Comparison of ENCODE assay signal across 36 cellular contexts in the genomic region with DNA sequence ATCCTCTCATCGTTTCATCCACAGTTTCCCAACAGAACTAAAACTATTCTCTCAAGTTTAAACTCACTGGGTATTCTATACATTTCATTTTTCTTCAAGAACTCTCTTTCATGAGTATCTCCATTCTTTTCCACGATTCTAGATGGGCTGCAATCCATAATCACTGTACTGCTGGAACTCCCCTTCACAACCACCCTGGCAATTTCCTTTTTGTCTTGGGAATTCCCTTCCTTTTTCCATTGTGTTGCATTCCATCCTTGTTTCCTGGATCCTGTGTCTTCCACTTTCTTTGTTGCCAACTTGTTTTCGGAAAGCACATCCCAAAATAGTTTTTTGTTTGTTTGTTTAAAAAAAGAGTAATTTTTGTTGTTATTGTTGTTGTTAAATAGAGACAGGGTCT.
"Had no signal": no experiment of that assay in that cellular context is flagged by ENCODE, and none has a peak within 500 bp of the region (broad histone marks: within the 10 kb centered on the region; RNA-seq: fewer than 3 reads in every experiment).

No MANE protein-coding gene starts in this region.

- H3K4me1 Mint-ChIP-seq: activated B cell treated with CpG ODN at 0.5 μM for 24 hours; activated CD4-positive, alpha-beta T cell treated with anti-CD3 and anti-CD28 coated beads, Interleukin-2, amount 10 ng/mL, durations not matched to agents 24 days and 14 days; activated naive CD8-positive, alpha-beta T cell treated with anti-CD3 and anti-CD28 coated beads for 36 hours; activated T-helper 17 cell treated with anti-CD3 and anti-CD28 coated beads, Interleukin-2, amount 50 U/mL, for 72 hours; brain; central memory CD8-positive, alpha-beta T cell had no signal

- H3K4me1 ChIP-seq: adrenal gland had no signal

- H3K27me3 ChIP-seq: adrenal gland, cardiac muscle cell had no signal

- H3K27ac Mint-ChIP-seq: activated B cell treated with CpG ODN at 0.5 μM for 24 hours; activated CD4-positive, alpha-beta memory T cell treated with anti-CD3 and anti-CD28 coated beads for 36 hours; activated CD4-positive, alpha-beta T cell treated with anti-CD3 and anti-CD28 coated beads, Interleukin-2, amount 10 ng/mL, durations not matched to agents 24 days and 14 days; activated CD8-positive, alpha-beta T cell treated with anti-CD3 and anti-CD28 coated beads for 36 hours; activated naive CD4-positive, alpha-beta T cell treated with anti-CD3 and anti-CD28 coated beads for 36 hours; activated naive CD4-positive, alpha-beta T cell treated with anti-CD3 and anti-CD28 coated beads, Interleukin-2, amount 50 U/mL, for 72 hours; activated naive CD8-positive, alpha-beta T cell treated with anti-CD3 and anti-CD28 coated beads for 36 hours; activated T-cell treated with anti-CD3 and anti-CD28 coated beads, Interleukin-2, amount 50 U/mL, for 72 hours; activated T-helper 1 cell treated with anti-CD3 and anti-CD28 coated beads, Interleukin-12 subunit alpha, Interleukin-12 subunit beta, Interleukin-2, Interleukin-4 antibody, amounts not matched to agents 30 ng/mL and 10 ng/mL and 1 ng/mL, durations not matched to agents 14 hours and 24 hours and 36 hours; activated T-helper 17 cell treated with anti-CD3 and anti-CD28 coated beads, Interleukin-2, amount 50 U/mL, for 72 hours; brain; T-helper 1 cell treated with Interleukin-12 subunit alpha and Interleukin-12 subunit beta and Interleukin-4 antibody, amounts not matched to agents 30 μg/mL and 1 μg/mL, for 36 hours; T-helper 2 cell treated with Interferon-gamma antibody and Interleukin-4, amounts not matched to agents 5 μg/mL and 100 μg/mL, for 36 hours had no signal

- H3K4me3 ChIP-seq: adrenal gland, cardiac muscle cell had no signal

- DNase-seq: activated B cell treated with CpG ODN at 0.5 μM for 24 hours; activated CD4-positive, alpha-beta memory T cell treated with anti-CD3 and anti-CD28 coated beads for 36 hours; activated CD4-positive, alpha-beta T cell treated with anti-CD3 and anti-CD28 coated beads for 4 hours; activated CD4-positive, alpha-beta T cell treated with anti-CD3 and anti-CD28 coated beads, Interleukin-2, amount 10 ng/mL, durations not matched to agents 24 days and 14 days; activated CD4-positive, alpha-beta T cell treated with anti-CD3 and anti-CD28 coated beads, Interleukin-2, amount 50 U/mL, for 1 hour; activated CD4-positive, alpha-beta T cell treated with anti-CD3 and anti-CD28 coated beads, Interleukin-2, amount 50 U/mL, for 4 hours; activated CD4-positive, CD25-positive, alpha-beta regulatory T cell treated with anti-CD3 and anti-CD28 coated beads, Interleukin-2, amount 50 U/mL, for 72 hours; activated CD8-positive, alpha-beta memory T cell treated with anti-CD3 and anti-CD28 coated beads, Interleukin-2, amount 50 U/mL, for 4 hours; activated CD8-positive, alpha-beta T cell treated with anti-CD3 and anti-CD28 coated beads for 36 hours; activated effector memory CD4-positive, alpha-beta T cell treated with anti-CD3 and anti-CD28 coated beads, Interleukin-2, amount 50 U/mL, for 16 hours; activated gamma-delta T cell treated with Interleukin-2 at 50 U/mL for 16 hours; activated naive CD4-positive, alpha-beta T cell; activated naive CD4-positive, alpha-beta T cell treated with anti-CD3 and anti-CD28 coated beads for 36 hours; activated naive CD4-positive, alpha-beta T cell treated with anti-CD3 and anti-CD28 coated beads, Interleukin-2, amount 50 U/mL, for 16 hours; activated naive CD8-positive, alpha-beta T cell treated with anti-CD3 and anti-CD28 coated beads for 36 hours; activated T-cell treated with anti-CD3 and anti-CD28 coated beads for 4 hours; activated T-cell treated with anti-CD3 and anti-CD28 coated beads, Interleukin-2, amount 50 U/mL, for 1 hour; activated T-cell treated with anti-CD3 and anti-CD28 coated beads, Interleukin-2, amount 50 U/mL, for 4 hours; activated T-cell treated with anti-CD3 and anti-CD28 coated beads, Interleukin-2, amount 50 U/mL, for 72 hours; adrenal gland; amniotic stem cell; aorta; caudate nucleus; SW 1271; T-helper 1 cell; T-helper 2 cell; T-helper 9 cell; WERI-Rb-1 had no signal

- H3K27ac ChIP-seq: adrenal gland, cardiac muscle cell, WERI-Rb-1 had no signal

- H3K4me3 Mint-ChIP-seq: activated B cell treated with CpG ODN at 0.5 μM for 24 hours; activated CD4-positive, alpha-beta memory T cell treated with anti-CD3 and anti-CD28 coated beads for 36 hours; activated CD4-positive, alpha-beta T cell treated with anti-CD3 and anti-CD28 coated beads, Interleukin-2, amount 10 ng/mL, durations not matched to agents 24 days and 14 days; activated CD8-positive, alpha-beta T cell treated with anti-CD3 and anti-CD28 coated beads for 36 hours; activated naive CD4-positive, alpha-beta T cell treated with anti-CD3 and anti-CD28 coated beads for 36 hours; activated naive CD8-positive, alpha-beta T cell treated with anti-CD3 and anti-CD28 coated beads for 36 hours; activated T-cell treated with anti-CD3 and anti-CD28 coated beads, Interleukin-2, amount 50 U/mL, for 4 hours; activated T-cell treated with anti-CD3 and anti-CD28 coated beads, Interleukin-2, amount 50 U/mL, for 72 hours; activated T-helper 1 cell treated with anti-CD3 and anti-CD28 coated beads, Interleukin-12 subunit alpha, Interleukin-12 subunit beta, Interleukin-2, Interleukin-4 antibody, amounts not matched to agents 30 ng/mL and 10 ng/mL and 1 ng/mL, durations not matched to agents 14 hours and 24 hours and 36 hours; activated T-helper 17 cell treated with anti-CD3 and anti-CD28 coated beads, Interleukin-2, amount 50 U/mL, for 72 hours; brain; central memory CD8-positive, alpha-beta T cell; T-helper 1 cell treated with Interleukin-12 subunit alpha and Interleukin-12 subunit beta and Interleukin-4 antibody, amounts not matched to agents 30 μg/mL and 1 μg/mL, for 36 hours; T-helper 2 cell treated with Interferon-gamma antibody and Interleukin-4, amounts not matched to agents 5 μg/mL and 100 μg/mL, for 36 hours had no signal

- H3K27me3 Mint-ChIP-seq: activated B cell treated with CpG ODN at 0.5 μM for 24 hours; activated CD4-positive, alpha-beta memory T cell treated with anti-CD3 and anti-CD28 coated beads for 36 hours; activated CD4-positive, alpha-beta T cell treated with anti-CD3 and anti-CD28 coated beads, Interleukin-2, amount 10 ng/mL, durations not matched to agents 24 days and 14 days; activated CD8-positive, alpha-beta T cell treated with anti-CD3 and anti-CD28 coated beads for 36 hours; activated naive CD8-positive, alpha-beta T cell treated with anti-CD3 and anti-CD28 coated beads for 36 hours; brain; central memory CD8-positive, alpha-beta T cell had no signal

- H3K36me3 ChIP-seq: adrenal gland, cardiac muscle cell, WERI-Rb-1 had no signal
